In the genomic region with DNA sequence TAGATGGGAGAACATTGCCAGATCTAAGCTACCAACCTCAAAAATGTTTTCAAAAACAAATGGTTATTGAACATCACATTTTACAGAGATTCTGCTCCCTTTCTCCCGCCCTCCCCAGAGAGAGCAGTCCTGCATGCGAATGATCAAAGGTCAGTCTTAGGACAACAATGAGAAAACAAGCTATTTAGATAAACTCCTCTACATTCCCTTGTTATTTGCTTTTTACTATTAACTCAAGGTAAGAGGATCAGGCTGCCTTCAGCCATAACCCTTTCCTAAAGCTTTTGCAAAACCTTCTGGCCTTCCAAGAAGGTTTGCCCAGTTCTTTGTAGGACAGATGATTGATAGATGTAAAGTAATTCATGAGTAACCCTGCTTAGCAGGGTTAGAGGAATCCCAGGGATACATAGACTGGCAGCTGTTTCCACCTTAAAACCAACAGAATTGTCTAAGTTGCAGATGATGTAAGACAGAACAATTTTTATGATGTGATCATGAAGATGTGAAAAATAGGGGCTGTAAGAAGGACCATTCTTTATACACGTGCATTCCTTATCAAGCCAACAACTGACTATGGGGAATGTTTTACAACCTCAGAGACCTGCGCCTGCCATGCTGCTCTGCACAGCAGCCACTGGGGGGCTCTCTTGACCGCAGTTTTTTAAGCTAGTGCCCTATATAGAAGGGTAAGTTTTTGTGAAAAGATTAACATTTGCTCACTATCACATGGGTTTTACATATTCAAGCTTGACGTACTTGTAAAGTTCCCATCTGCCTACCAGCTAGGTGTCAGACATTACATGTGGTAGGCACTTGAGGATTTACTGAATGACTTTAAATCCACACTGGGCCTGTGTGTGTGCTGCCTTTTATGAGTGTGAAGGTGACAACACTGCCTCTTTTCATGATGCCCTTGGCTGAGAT, we compare ENCODE assay signal across 1 cellular context.
TF ChIP-seq lines count a peak whose summit lies in the region.

No MANE protein-coding gene starts in this region.

TF ChIP-seq in HepG2, 621 proteins besides CTCF, POLR2A, EP300 and RAD21 (continued from another document and continues in another):
- TF ChIP-seq ARNTL (CRISPR knock-in tag; IDR thresholded peaks at IDR 0.05) (no peak), SNRNP70 (IDR thresholded peaks at IDR 0.05; ENCODE audit: low read depth, low read length) (no peak), THRA (CRISPR knock-in tag; IDR thresholded peaks at IDR 0.05; ENCODE audit: borderline replicate concordance) (peak; percentile 30; the same call in 1 of the 2 replicates), ZBTB26 (CRISPR knock-in tag; IDR thresholded peaks at IDR 0.05; ENCODE audit: borderline replicate concordance) (no peak), ZNF225 (CRISPR knock-in tag; IDR thresholded peaks at IDR 0.05) (no peak), TP53 (CRISPR knock-in tag; conservative IDR thresholded peaks at IDR 0.05) (no peak), ZMYM3 (CRISPR knock-in tag; IDR thresholded peaks at IDR 0.05) (no peak), ZNF841 (CRISPR knock-in tag; IDR thresholded peaks at IDR 0.05; ENCODE audit: borderline replicate concordance) (no peak), HOXD1 (CRISPR knock-in tag; IDR thresholded peaks at IDR 0.05) (no peak), ZNF879 (CRISPR knock-in tag; IDR thresholded peaks at IDR 0.05) (no peak), ZNF318 (CRISPR knock-in tag; IDR thresholded peaks at IDR 0.05) (no peak), DPF2 (CRISPR knock-in tag; IDR thresholded peaks at IDR 0.05; ENCODE audit: borderline replicate concordance, low read depth) (peak; percentile 70; the same call in 1 of the 2 replicates), LCORL (IDR thresholded peaks at IDR 0.05) (no peak), LCORL (CRISPR knock-in tag; IDR thresholded peaks at IDR 0.05) (0 out of 2 replicates have a peak, but pooled peaks have one; percentile 38), PRDM15 (CRISPR knock-in tag; IDR thresholded peaks at IDR 0.05) (no peak), FLYWCH1 (CRISPR knock-in tag; IDR thresholded peaks at IDR 0.05) (no peak), ZNF782 (CRISPR knock-in tag; IDR thresholded peaks at IDR 0.05; ENCODE audit: borderline replicate concordance) (no peak), NFYC (CRISPR knock-in tag; IDR thresholded peaks at IDR 0.05) (no peak), ARHGAP35 (CRISPR knock-in tag; IDR thresholded peaks at IDR 0.05; ENCODE audit: borderline replicate concordance) (no peak), MED8 (CRISPR knock-in tag; IDR thresholded peaks at IDR 0.05; ENCODE audit: insufficient replicate concordance) (no peak), ZNF329 (CRISPR knock-in tag; IDR thresholded peaks at IDR 0.05; ENCODE audit: low read depth) (no peak), ZNF180 (CRISPR knock-in tag; IDR thresholded peaks at IDR 0.05; ENCODE audit: borderline replicate concordance, low read depth) (no peak), MYNN (CRISPR knock-in tag; IDR thresholded peaks at IDR 0.05; ENCODE audit: low read depth) (no peak), ZIK1 (CRISPR knock-in tag; IDR thresholded peaks at IDR 0.05; ENCODE audit: borderline replicate concordance, low read depth) (no peak), GLI4 (CRISPR knock-in tag; IDR thresholded peaks at IDR 0.05; ENCODE audit: borderline replicate concordance) (no peak), ZFP90 (CRISPR knock-in tag; IDR thresholded peaks at IDR 0.05; ENCODE audit: borderline replicate concordance) (no peak), YEATS2 (CRISPR knock-in tag; IDR thresholded peaks at IDR 0.05; ENCODE audit: borderline replicate concordance) (peak; percentile 20; the same call in 1 of the 2 replicates), ZBTB21 (CRISPR knock-in tag; IDR thresholded peaks at IDR 0.05) (no peak), GZF1 (CRISPR knock-in tag; IDR thresholded peaks at IDR 0.05) (0 out of 2 replicates have a peak, but pooled peaks have one; percentile 28), DBP (CRISPR knock-in tag; IDR thresholded peaks at IDR 0.05; ENCODE audit: not compliant biosample characterization) (no peak), SSRP1 (CRISPR knock-in tag; IDR thresholded peaks at IDR 0.05) (peak; percentile 91), ATF4 (CRISPR knock-in tag; IDR thresholded peaks at IDR 0.05) (no peak), MEIS1 (CRISPR knock-in tag; IDR thresholded peaks at IDR 0.05; ENCODE audit: borderline replicate concordance) (no peak), MIER2 (CRISPR knock-in tag; IDR thresholded peaks at IDR 0.05) (no peak), NCOA2 (CRISPR knock-in tag; IDR thresholded peaks at IDR 0.05) (peak; percentile 52), MAF1 (CRISPR knock-in tag; IDR thresholded peaks at IDR 0.05; ENCODE audit: borderline replicate concordance) (no peak), ZNF720 (CRISPR knock-in tag; IDR thresholded peaks at IDR 0.05) (no peak), XRCC5 (optimal IDR thresholded peaks at IDR 0.05; ENCODE audit: low read length) (no peak), MYC (CRISPR knock-in tag; IDR thresholded peaks at IDR 0.05; ENCODE audit: borderline replicate concordance) (no peak), TOPORS (CRISPR knock-in tag; IDR thresholded peaks at IDR 0.05) (no peak), HOXA9 (CRISPR knock-in tag; IDR thresholded peaks at IDR 0.05; ENCODE audit: borderline replicate concordance) (no peak), HNRNPH1 (optimal IDR thresholded peaks at IDR 0.05; ENCODE audit: low read depth, low read length) (no peak), PAWR (CRISPR knock-in tag; IDR thresholded peaks at IDR 0.05; ENCODE audit: borderline replicate concordance) (no peak)
- TF ChIP-seq, protein P1, sequence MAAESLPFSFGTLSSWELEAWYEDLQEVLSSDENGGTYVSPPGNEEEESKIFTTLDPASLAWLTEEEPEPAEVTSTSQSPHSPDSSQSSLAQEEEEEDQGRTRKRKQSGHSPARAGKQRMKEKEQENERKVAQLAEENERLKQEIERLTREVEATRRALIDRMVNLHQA (CRISPR knock-in tag; IDR thresholded peaks at IDR 0.05): no peak
- TF ChIP-seq, protein P2, sequence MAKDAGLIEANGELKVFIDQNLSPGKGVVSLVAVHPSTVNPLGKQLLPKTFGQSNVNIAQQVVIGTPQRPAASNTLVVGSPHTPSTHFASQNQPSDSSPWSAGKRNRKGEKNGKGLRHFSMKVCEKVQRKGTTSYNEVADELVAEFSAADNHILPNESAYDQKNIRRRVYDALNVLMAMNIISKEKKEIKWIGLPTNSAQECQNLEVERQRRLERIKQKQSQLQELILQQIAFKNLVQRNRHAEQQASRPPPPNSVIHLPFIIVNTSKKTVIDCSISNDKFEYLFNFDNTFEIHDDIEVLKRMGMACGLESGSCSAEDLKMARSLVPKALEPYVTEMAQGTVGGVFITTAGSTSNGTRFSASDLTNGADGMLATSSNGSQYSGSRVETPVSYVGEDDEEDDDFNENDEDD (CRISPR knock-in tag; IDR thresholded peaks at IDR 0.05; ENCODE audit: borderline replicate concordance): 0 out of 2 replicates have a peak, but pooled peaks have one; percentile 11
